Comparison of ENCODE assay signal across 23 cellular contexts in the genomic region with DNA sequence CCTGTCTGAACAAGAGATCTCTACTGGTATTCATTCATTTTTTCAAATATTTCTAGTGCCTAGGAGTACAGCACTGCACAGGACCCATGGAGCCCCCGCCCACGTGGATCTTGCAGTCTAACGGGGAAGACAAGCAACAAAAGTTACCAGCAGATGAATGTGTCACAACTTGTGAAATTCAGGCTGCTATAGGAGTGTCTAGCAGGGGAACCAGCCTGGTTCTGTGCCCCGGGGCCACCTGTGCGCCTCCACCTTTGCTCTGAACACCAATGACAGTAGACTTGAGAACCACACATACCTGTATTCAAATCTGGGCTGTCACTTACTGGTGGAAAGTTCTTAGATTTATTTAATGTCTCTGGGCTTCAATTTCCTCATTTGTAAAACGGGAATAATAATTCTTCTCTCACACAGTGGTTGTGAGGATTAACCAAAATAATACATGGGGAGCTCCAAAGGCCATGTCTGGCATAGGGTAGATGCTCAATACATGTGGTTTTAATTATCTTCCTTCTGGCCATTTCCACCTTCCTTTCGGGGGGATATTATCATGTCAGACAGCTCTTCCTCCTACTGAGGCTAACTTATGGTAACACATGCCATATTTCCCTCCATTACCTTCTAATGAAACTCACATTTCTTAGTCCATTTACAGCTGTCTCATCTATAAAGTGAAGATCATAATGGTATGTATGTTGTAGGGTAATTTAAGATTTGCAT. TPM values are rescaled to one million over a fixed set of nuclear protein-coding genes. Genes with fewer than 3 reads are reported as not detected.
A peak's percentile ranks its signal among the peaks of the same experiment; 100 is the strongest.
DNase-seq lines count a peak whose midpoint lies in the region; ATAC-seq and TF ChIP-seq lines count a peak whose summit lies in the region.
"Had no signal": no experiment of that assay in that cellular context is flagged by ENCODE, and none has a peak within 500 bp of the region (broad histone marks: within the 10 kb centered on the region; RNA-seq: fewer than 3 reads in every experiment).

No MANE protein-coding gene starts in this region.

- peaks cover 14% of the 10 kb centered on the region for H3K4me1 Mint-ChIP-seq in endodermal cell
- no peaks in the 10 kb centered on the region for H3K4me1 Mint-ChIP-seq in T-helper 2 cell treated with Interferon-gamma antibody and Interleukin-4, amounts not matched to agents 5 μg/mL and 100 μg/mL, for 36 hours (ENCODE audit: low read depth)
- H3K4me1 Mint-ChIP-seq: activated CD4-positive, alpha-beta T cell treated with anti-CD3 and anti-CD28 coated beads, Interleukin-2, amount 10 ng/mL, durations not matched to agents 7 days and 5 days; central memory CD8-positive, alpha-beta T cell; neural progenitor cell had no signal

- H3K4me3 ChIP-seq in OCI-LY1 (ENCODE audit: low read depth, low read length, poor library complexity, severe bottlenecking) (peak overlapping the region; percentile 62), endodermal cell (ENCODE audit: low read length) (no peak overlapping the region), stomach (no peak overlapping the region)
- H3K4me3 ChIP-seq: esophagus muscularis mucosa, neural progenitor cell, prostate gland, SK-N-MC, smooth muscle cell, testis had no signal

- peak overlapping the region; percentile 11 for H3K27ac Mint-ChIP-seq in endodermal cell
- no peak overlapping the region for H3K27ac Mint-ChIP-seq in T-helper 2 cell treated with Interferon-gamma antibody and Interleukin-4, amounts not matched to agents 5 μg/mL and 100 μg/mL, for 36 hours
- H3K27ac Mint-ChIP-seq: activated CD4-positive, alpha-beta T cell treated with anti-CD3 and anti-CD28 coated beads, Interleukin-2, amount 10 ng/mL, durations not matched to agents 7 days and 5 days; neural progenitor cell had no signal

- H3K27ac ChIP-seq in OCI-LY1 (ENCODE audit: low read depth, low read length, poor library complexity, severe bottlenecking): peak overlapping the region; percentile 90
- H3K27ac ChIP-seq in endodermal cell (ENCODE audit: low read depth, low read length): no peak overlapping the region
- peak overlapping the region; percentile 79 to 88 (median 82) for H3K27ac ChIP-seq in stomach
- H3K27ac ChIP-seq: esophagus muscularis mucosa, neural progenitor cell, prostate gland, SK-N-MC, testis had no signal

- no peak overlapping the region for H3K4me3 Mint-ChIP-seq in endodermal cell
- H3K4me3 Mint-ChIP-seq in T-helper 2 cell treated with Interferon-gamma antibody and Interleukin-4, amounts not matched to agents 5 μg/mL and 100 μg/mL, for 36 hours: no peak overlapping the region
- H3K4me3 Mint-ChIP-seq: activated CD4-positive, alpha-beta T cell treated with anti-CD3 and anti-CD28 coated beads, Interleukin-2, amount 10 ng/mL, durations not matched to agents 7 days and 5 days; central memory CD8-positive, alpha-beta T cell; neural progenitor cell had no signal

- no peak for TF ChIP-seq CTCF in OCI-LY1 (IDR thresholded peaks at IDR 0.05; ENCODE audit: low read length)
- no peak for TF ChIP-seq CTCF in endodermal cell (conservative IDR thresholded peaks at IDR 0.05)
- no peak for TF ChIP-seq CTCF in stomach (IDR thresholded peaks at IDR 0.05)

- peaks cover 99% of the 10 kb centered on the region for H3K36me3 ChIP-seq in OCI-LY1 (ENCODE audit: insufficient read depth, low read length)
- H3K36me3 ChIP-seq in endodermal cell (ENCODE audit: control insufficient read depth, insufficient read depth, low read length): no peaks in the 10 kb centered on the region
- no peaks in the 10 kb centered on the region for H3K36me3 ChIP-seq in stomach
- H3K36me3 ChIP-seq: esophagus muscularis mucosa, neural progenitor cell, prostate gland had no signal

- no peak for ATAC-seq in GM21723 (IDR thresholded peaks at IDR 0.05; ENCODE audit: unreplicated experiment)

- peaks cover 52% of the 10 kb centered on the region for H3K79me2 ChIP-seq in OCI-LY1 (ENCODE audit: insufficient read depth, low read length)

- H3K27me3 ChIP-seq in OCI-LY1 (ENCODE audit: insufficient read depth, low read length) (no peaks in the 10 kb centered on the region), endodermal cell (ENCODE audit: control insufficient read depth, insufficient read depth, low read length, poor library complexity, severe bottlenecking) (no peaks in the 10 kb centered on the region), stomach (no peaks in the 10 kb centered on the region)
- H3K27me3 ChIP-seq: esophagus muscularis mucosa, neural progenitor cell, testis had no signal

- TF ChIP-seq POLR2A in GM19193 (IDR thresholded peaks at IDR 0.05; ENCODE audit: extremely low read depth, insufficient read depth, insufficient read length) (peak; percentile 66), stomach (IDR thresholded peaks at IDR 0.05) (no peak)

- H3K9me3 ChIP-seq in OCI-LY1 (ENCODE audit: low read length) (no peaks in the 10 kb centered on the region), endodermal cell (ENCODE audit: control insufficient read depth, low read length) (no peaks in the 10 kb centered on the region), stomach (no peaks in the 10 kb centered on the region)
- H3K9me3 ChIP-seq: esophagus muscularis mucosa, prostate gland, testis had no signal

- no peaks in the 10 kb centered on the region for H4K20me1 ChIP-seq in OCI-LY1 (ENCODE audit: insufficient read depth, low read length)

- peaks cover 7% of the 10 kb centered on the region; the same call in 1 of the 2 replicates for H3F3A ChIP-seq in OCI-LY1 (ENCODE audit: insufficient read depth, low read length)

- H3K4me1 ChIP-seq in OCI-LY1 (ENCODE audit: insufficient read depth, low read length, severe bottlenecking) (peaks cover 100% of the 10 kb centered on the region), endodermal cell (ENCODE audit: control insufficient read depth, insufficient read depth, low read length) (peaks cover 8% of the 10 kb centered on the region), stomach (peaks cover 42 to 65% (median 50%) of the 10 kb centered on the region in 4 donors)
- H3K4me1 ChIP-seq: neural progenitor cell, prostate gland, testis had no signal

- H3K4me2 ChIP-seq in OCI-LY1 (ENCODE audit: low read length): peak overlapping the region; percentile 69
- H3K4me2 ChIP-seq: neural progenitor cell, smooth muscle cell had no signal

- no peaks in the 10 kb centered on the region for H3K9me2 ChIP-seq in OCI-LY1 (ENCODE audit: low read depth, low read length)

- WGBS in endodermal cell (ENCODE audit: insufficient coverage in 1 of 2, insufficient read length in 1 of 2), 2 experiments: 91 to 96% methylated on average over 5 to 7 of the region's 7 CpGs
- 73 to 83% (median 81%) methylated on average over 7 of the region's 7 CpGs for WGBS in stomach, 5 donors

- H2AFZ ChIP-seq in OCI-LY1 (ENCODE audit: low read length): no peak overlapping the region
- H2AFZ ChIP-seq: neural progenitor cell had no signal

- peaks cover 7% of the 10 kb centered on the region for H3K27me3 Mint-ChIP-seq in endodermal cell (ENCODE audit: insufficient read depth)
- no peaks in the 10 kb centered on the region for H3K27me3 Mint-ChIP-seq in T-helper 2 cell treated with Interferon-gamma antibody and Interleukin-4, amounts not matched to agents 5 μg/mL and 100 μg/mL, for 36 hours (ENCODE audit: low read depth)
- H3K27me3 Mint-ChIP-seq: activated CD4-positive, alpha-beta T cell treated with anti-CD3 and anti-CD28 coated beads, Interleukin-2, amount 10 ng/mL, durations not matched to agents 7 days and 5 days; central memory CD8-positive, alpha-beta T cell had no signal

- DNase-seq in endodermal cell (peak; percentile 21), stomach (no peak), GF-D8 (lab: John Stamatoyannopoulos, UW) (no peak)
- no peak for DNase-seq in T-helper 2 cell treated with Interferon-gamma antibody and Interleukin-4, amounts not matched to agents 5 μg/mL and 100 μg/mL, for 36 hours (ENCODE audit: low spot score)
- DNase-seq: activated CD4-positive, alpha-beta T cell treated with anti-CD3 and anti-CD28 coated beads, Interleukin-2, amount 10 ng/mL, durations not matched to agents 7 days and 5 days; activated CD8-positive, alpha-beta memory T cell treated with anti-CD3 and anti-CD28 coated beads, Interleukin-2, amount 50 U/mL, for 4 hours; Caco-2; midbrain; stimulated activated CD8-positive, alpha-beta memory T cell treated with anti-CD3 and anti-CD28 coated beads, Interleukin-4, amount 100 ng/mL, for 48 hours; testis had no signal

- H3K9ac ChIP-seq in OCI-LY1 (ENCODE audit: low read length) (peak overlapping the region; percentile 75; the same call in 1 of the 2 replicates), endodermal cell (ENCODE audit: extremely low read depth, low read length, poor library complexity, severe bottlenecking) (no peak overlapping the region)
- H3K9ac ChIP-seq: neural progenitor cell had no signal

- no peaks in the 10 kb centered on the region for H3K36me3 Mint-ChIP-seq in endodermal cell (ENCODE audit: low read depth)
- no peaks in the 10 kb centered on the region for H3K36me3 Mint-ChIP-seq in T-helper 2 cell treated with Interferon-gamma antibody and Interleukin-4, amounts not matched to agents 5 μg/mL and 100 μg/mL, for 36 hours (ENCODE audit: low read depth)
- H3K36me3 Mint-ChIP-seq: neural progenitor cell had no signal

- TF ChIP-seq EP300 in stomach (IDR thresholded peaks at IDR 0.05): no peak

- intact Hi-C loops in stomach (cut with DNase I; ENCODE audit: low total_unique reads): no loop called here

- H3K9me3 Mint-ChIP-seq in endodermal cell: no peaks in the 10 kb centered on the region
- no peaks in the 10 kb centered on the region for H3K9me3 Mint-ChIP-seq in T-helper 2 cell treated with Interferon-gamma antibody and Interleukin-4, amounts not matched to agents 5 μg/mL and 100 μg/mL, for 36 hours
- H3K9me3 Mint-ChIP-seq: activated CD4-positive, alpha-beta T cell treated with anti-CD3 and anti-CD28 coated beads, Interleukin-2, amount 10 ng/mL, durations not matched to agents 7 days and 5 days; central memory CD8-positive, alpha-beta T cell; neural progenitor cell had no signal

RNA-seq across cellular contexts. Expression of gene POU2AF1, which starts 17.8 kb away (rescaled TPM):
- under 1 TPM; 0.46 to 0.77 TPM for total RNA-seq in endodermal cell
- not detected for polyA plus RNA-seq in endodermal cell (2013, experiment 1 of 2)
- polyA plus RNA-seq in endodermal cell (2013, experiment 2 of 2): not detected
- total RNA-seq in stomach: 10 to 100 TPM in 2 of 5 donors, 1 to 10 TPM in 2, not detected in 1; 2.8 to 43.2 (median 14.8) TPM
- polyA plus RNA-seq in stomach: 10 to 100 TPM in 1 of 3 donors, 1 to 10 TPM in 2; 7.0 to 12.3 (median 8.8) TPM
- total RNA-seq: glomerular endothelial cell, H4, M059J, RPMI7951, smooth muscle cell had no signal
- polyA plus RNA-seq: smooth muscle cell had no signal
